Comparison of ENCODE assay signal across 22 cellular contexts in the genomic region with DNA sequence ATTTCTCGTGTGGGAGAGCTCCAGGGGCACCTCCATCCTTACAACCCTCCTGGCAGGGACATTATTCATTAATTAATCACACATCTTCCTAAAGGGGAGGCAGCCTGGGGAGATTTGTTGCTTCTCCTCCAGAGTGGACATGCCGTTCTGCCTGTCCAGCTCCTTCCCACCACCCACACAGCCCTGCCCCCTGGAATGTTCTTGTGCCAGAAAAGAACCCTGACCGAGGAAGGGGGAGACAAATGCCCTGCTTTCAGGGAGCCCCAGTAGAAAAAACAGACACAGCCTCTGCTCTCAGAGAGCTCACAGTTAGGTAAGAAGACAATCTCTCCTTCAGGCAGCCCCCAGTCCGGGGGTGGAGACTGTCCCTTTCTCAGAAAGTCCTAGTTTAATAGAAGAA. TPM values are rescaled to one million over a fixed set of nuclear protein-coding genes. Genes with fewer than 3 reads are reported as not detected.
"Had no signal": no experiment of that assay in that cellular context is flagged by ENCODE, and none has a peak within 500 bp of the region (broad histone marks: within the 10 kb centered on the region; RNA-seq: fewer than 3 reads in every experiment).

No MANE protein-coding gene starts in this region.

- H3K4me3 ChIP-seq: gastroesophageal sphincter, heart right ventricle, left lung, skin epidermis, upper lobe of right lung had no signal

- H3K9me3 ChIP-seq: gastroesophageal sphincter, heart right ventricle, left lung, SK-N-SH, upper lobe of right lung had no signal

- H3K4me3 Mint-ChIP-seq: activated T-helper 17 cell treated with anti-CD3 and anti-CD28 coated beads, Interleukin-2, amount 50 U/mL, for 72 hours; nephron; stimulated activated naive CD8-positive, alpha-beta T cell treated with anti-CD3 and anti-CD28 coated beads, Interleukin-15, amount 100 ng/mL, for 72 hours had no signal

- ATAC-seq: activated T-helper 17 cell treated with anti-CD3 and anti-CD28 coated beads, Interleukin-2, amount 50 U/mL, for 72 hours; gastroesophageal sphincter; heart right ventricle; left lung; stimulated activated naive CD8-positive, alpha-beta T cell treated with anti-CD3 and anti-CD28 coated beads, Interleukin-15, amount 100 ng/mL, for 72 hours; upper lobe of right lung had no signal

- DNase-seq: activated CD4-positive, alpha-beta T cell treated with anti-CD3 and anti-CD28 coated beads for 1 hour; activated CD4-positive, alpha-beta T cell treated with anti-CD3 and anti-CD28 coated beads, Interleukin-2, amount 50 U/mL, for 4 hours; activated naive CD4-positive, alpha-beta T cell treated with Interleukin-2 at 50 U/mL for 16 hours; heart right ventricle; left lung; mesendoderm; SK-N-SH; stimulated activated CD4-positive, alpha-beta T cell treated with anti-CD3 and anti-CD28 coated beads, Interleukin-15, amount 100 ng/mL, for 24 hours; stimulated activated CD4-positive, alpha-beta T cell treated with anti-CD3 and anti-CD28 coated beads, Interleukin-4, amount 100 ng/mL, for 4 hours; stimulated activated CD8-positive, alpha-beta memory T cell treated with anti-CD3 and anti-CD28 coated beads, Interleukin-4, amount 100 ng/mL, for 48 hours; stimulated activated naive CD8-positive, alpha-beta T cell treated with anti-CD3 and anti-CD28 coated beads, Interleukin-15, amount 100 ng/mL, for 72 hours; T-helper 1 cell; T1000; upper lobe of right lung had no signal

- H3K27ac Mint-ChIP-seq: activated T-helper 17 cell treated with anti-CD3 and anti-CD28 coated beads, Interleukin-2, amount 50 U/mL, for 72 hours; stimulated activated naive CD8-positive, alpha-beta T cell treated with anti-CD3 and anti-CD28 coated beads, Interleukin-15, amount 100 ng/mL, for 72 hours had no signal

- H3K36me3 ChIP-seq: gastroesophageal sphincter, heart right ventricle, left lung, upper lobe of right lung had no signal

- H3K4me2 ChIP-seq: SK-N-SH had no signal

- H3K4me1 Mint-ChIP-seq: activated T-helper 17 cell treated with anti-CD3 and anti-CD28 coated beads, Interleukin-2, amount 50 U/mL, for 72 hours had no signal

- H3K27ac ChIP-seq: gastroesophageal sphincter, heart right ventricle, left lung, skin epidermis, upper lobe of right lung had no signal

- H3K9ac ChIP-seq: SK-N-SH had no signal

- H3K9me3 Mint-ChIP-seq: activated T-helper 17 cell treated with anti-CD3 and anti-CD28 coated beads, Interleukin-2, amount 50 U/mL, for 72 hours; nephron; stimulated activated naive CD8-positive, alpha-beta T cell treated with anti-CD3 and anti-CD28 coated beads, Interleukin-15, amount 100 ng/mL, for 72 hours had no signal

RNA-seq across cellular contexts. Expression of gene KIF18B, which starts 8.5 kb away (rescaled TPM):
- total RNA-seq: bronchial epithelial cell had no signal

RNA-seq across cellular contexts. Expression of gene C1QL1, which starts 12.0 kb away (rescaled TPM):
- total RNA-seq: bronchial epithelial cell had no signal
- polyA plus RNA-seq: aorta had no signal

RNA-seq across cellular contexts. Expression of gene GFAP, which starts 40.8 kb away (rescaled TPM):
- total RNA-seq: activated T-helper 17 cell treated with anti-CD3 and anti-CD28 coated beads, Interleukin-2, amount 50 U/mL, for 72 hours; bronchial epithelial cell; dermis microvascular lymphatic vessel endothelial cell; osteocyte; upper lobe of right lung had no signal
